1 cellular context compared by ENCODE assay signal in the genomic region with DNA sequence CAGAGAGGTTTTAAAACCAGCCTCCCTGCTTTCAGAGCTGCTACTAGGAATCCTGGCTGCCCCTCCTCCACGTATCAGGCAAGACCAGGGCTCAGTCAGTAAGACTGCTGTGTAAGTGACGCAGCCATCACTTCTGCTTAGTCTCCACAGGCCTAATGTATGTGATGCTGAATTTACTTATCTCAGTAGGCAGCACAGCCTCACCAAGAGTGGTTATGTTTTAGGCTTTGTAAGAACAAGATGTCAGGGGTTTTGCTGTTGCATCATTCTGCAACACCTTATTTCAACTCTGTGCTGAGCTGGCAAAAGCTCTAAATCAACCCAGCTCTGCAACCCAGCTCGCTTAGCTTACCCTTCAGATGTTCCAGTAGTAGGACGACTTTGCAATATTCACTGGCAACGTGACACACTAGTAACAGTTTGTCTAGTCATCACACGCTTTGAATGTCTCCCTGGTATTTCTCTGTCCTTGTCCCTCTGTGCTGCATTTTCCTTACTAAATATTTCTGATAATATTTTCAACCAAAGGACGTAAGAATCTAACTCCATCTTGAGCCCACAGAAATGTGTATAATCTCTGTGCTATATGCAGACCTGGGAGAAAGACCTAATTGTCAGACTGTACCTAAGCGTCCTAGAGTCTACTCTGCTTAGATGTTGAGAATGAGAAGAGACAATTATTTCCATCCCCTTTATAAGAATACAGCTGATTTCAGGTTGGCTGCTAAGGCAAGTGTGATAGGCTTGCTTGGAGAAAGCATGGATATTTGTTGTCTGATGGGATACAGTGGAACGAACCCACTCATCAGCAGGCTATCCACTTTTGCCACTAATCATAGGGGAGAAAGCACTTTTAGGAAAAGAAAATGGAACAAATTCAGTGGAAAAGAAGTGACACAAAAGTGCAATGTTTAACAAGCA.
TF ChIP-seq lines count a peak whose summit lies in the region.

No MANE protein-coding gene starts in this region.

TF ChIP-seq in GM23338, 12 proteins besides CTCF, POLR2A, EP300 and RAD21 (continued from another document):
- TF ChIP-seq ZNF462 (CRISPR knock-in tag; IDR thresholded peaks at IDR 0.05) = no peak
